In genomic region chr1:26921462-26922200, GRCh38 we compare ENCODE assay signal across 8 cellular contexts. TPM values are rescaled to one million over a fixed set of nuclear protein-coding genes. Genes with fewer than 3 reads are reported as not detected.
DNase-seq lines count a peak whose midpoint lies in the region; ATAC-seq, FAIRE-seq and TF ChIP-seq lines count a peak whose summit lies in the region.

TSS of gene NUDC (plus strand) at chr1:26921743. CDS start at chr1:26921849, 106 bp downstream.

- peak within 1 kb of the TSS; percentile 49 for H2BK120ac ChIP-seq in trophoblast cell (ENCODE audit: insufficient read depth, low read length, poor library complexity)

- H3K4me1 ChIP-seq in adrenal gland (replicated peaks in 1 of 2), result peaks cover 17 to 33% of the 10 kb centered on the region in 2 donors
- peaks cover 5 to 10% of the 10 kb centered on the region in 2 experiments for H3K4me1 ChIP-seq in trophoblast cell (ENCODE audit: control insufficient read depth in 1 of 2, insufficient read depth in 2 of 2, low read length in 2 of 2)
- H3K4me1 ChIP-seq in transverse colon, result peaks cover 8 to 23% (median 20%) of the 10 kb centered on the region in 4 donors

- H3K79me2 ChIP-seq in trophoblast cell (ENCODE audit: control insufficient read depth, insufficient read depth, low read length, poor library complexity), result peaks cover 10% of the 10 kb centered on the region

- intact Hi-C loops in adrenal gland (cut with DNase I), result no loop called here
- intact Hi-C loops in cardiac septum (cut with DNase I), result no loop called here
- intact Hi-C loops in transverse colon (cut with DNase I; ENCODE audit: low total_unique reads), result no loop called here

- peak; percentile 100 for FAIRE-seq in GM12892 (lab: Jason Lieb, UNC)

- peak within 1 kb of the TSS; percentile 81 for H4K12ac ChIP-seq in trophoblast cell (ENCODE audit: low read depth, low read length)

- no peak for TF ChIP-seq EP300 in transverse colon (IDR thresholded peaks at IDR 0.05; ENCODE audit: low read depth)

- peak within 1 kb of the TSS; percentile 81 for H2AFZ ChIP-seq in trophoblast cell (ENCODE audit: insufficient read depth, low read length, poor library complexity)

- H3K27ac ChIP-seq in adrenal gland (peak within 1 kb of the TSS; percentile 29 to 93 (median 88)), trophoblast cell (ENCODE audit: low read depth, low read length) (peak within 1 kb of the TSS; percentile 63), transverse colon (peak within 1 kb of the TSS; percentile 85 to 94 (median 92))

- H3K18ac ChIP-seq in trophoblast cell (ENCODE audit: low read length), result peak within 1 kb of the TSS; percentile 87

- TF ChIP-seq POLR2A in GM12892 (IDR thresholded peaks at IDR 0.05; ENCODE audit: low read depth, low read length) (peak; percentile 95), adrenal gland (IDR thresholded peaks at IDR 0.05) (peak; percentile 78 to 93), transverse colon (IDR thresholded peaks at IDR 0.05) (peak; percentile 86)

- in situ Hi-C loops in transverse colon (cut with MboI; ENCODE audit: low pct_ligation_motif_present in 1 of 4, low pct_unique_long_range_greater_than_20kb in 1 of 4, low sequenced_read_pairs in 3 of 4), result no loop called here

- H3K14ac ChIP-seq in trophoblast cell (ENCODE audit: low read length), result peak within 1 kb of the TSS; percentile 93

- TF ChIP-seq CTCF in adrenal gland (IDR thresholded peaks at IDR 0.05), result no peak
- peak in 1 of 5 experiments; percentile 35 for TF ChIP-seq CTCF in transverse colon (IDR thresholded peaks at IDR 0.05)

- H3K79me1 ChIP-seq in trophoblast cell (ENCODE audit: low read length), result peaks cover 5% of the 10 kb centered on the region

- peak within 1 kb of the TSS; percentile 83 for H4K91ac ChIP-seq in trophoblast cell (ENCODE audit: low read depth, low read length)

- peak; percentile 97 for ATAC-seq in HG02852 (IDR thresholded peaks at IDR 0.05; ENCODE audit: unreplicated experiment)

- DNase-seq in GM12892 (ENCODE audit: insufficient read length), result peak; percentile 93
- peak; percentile 91 for DNase-seq in NCI-H146 (lab: John Stamatoyannopoulos, UW)
- DNase-seq in T-helper 1 cell, result peak; percentile 90 to 97 (median 94)
- peak; percentile 97 to 99 (median 98) for DNase-seq in adrenal gland
- DNase-seq in cardiac septum (ENCODE audit: low spot score), result peak; percentile 100
- DNase-seq in trophoblast cell, result peak; percentile 99
- DNase-seq in transverse colon, result peak; percentile 97

- H3K4me2 ChIP-seq in trophoblast cell (ENCODE audit: low read length), result peak within 1 kb of the TSS; percentile 84

- H3K9me3 ChIP-seq in adrenal gland (replicated peaks in 1 of 3), result no peaks in the 10 kb centered on the region
- H3K9me3 ChIP-seq in trophoblast cell (ENCODE audit: insufficient read depth, low read depth, low read length), result no peaks in the 10 kb centered on the region
- no peaks in the 10 kb centered on the region for H3K9me3 ChIP-seq in transverse colon

- H3K36me3 ChIP-seq in adrenal gland (replicated peaks in 1 of 2), result peaks cover 0 to 29% of the 10 kb centered on the region in 2 donors
- peaks cover 8 to 22% of the 10 kb centered on the region in 2 experiments for H3K36me3 ChIP-seq in trophoblast cell (ENCODE audit: control insufficient read depth in 1 of 2, insufficient read depth in 2 of 2, low read length in 2 of 2)
- peaks cover 0 to 18% (median 8%) of the 10 kb centered on the region in 4 donors for H3K36me3 ChIP-seq in transverse colon

- no peak within 1 kb of the TSS for H3K23ac ChIP-seq in trophoblast cell (ENCODE audit: low read length)

- no peak within 1 kb of the TSS for H2BK12ac ChIP-seq in trophoblast cell (ENCODE audit: low read length)

- 0 to 1% (median 1%) methylated on average over 28 to 74 of the region's 74 CpGs for WGBS in adrenal gland, 4 donors
- WGBS in trophoblast cell (ENCODE audit: extremely low coverage, insufficient coverage, insufficient read length), result no CpG with 5 or more reads among the region's 74 CpGs
- WGBS in transverse colon (ENCODE audit: low coverage in 1 of 2), 2 donors, result 1% methylated on average over 60 of the region's 74 CpGs; no CpG with 5 or more reads in 1 of the 2 donors

- no peaks in the 10 kb centered on the region for H3K27me3 ChIP-seq in adrenal gland
- no peaks in the 10 kb centered on the region for H3K27me3 ChIP-seq in trophoblast cell (ENCODE audit: insufficient read depth, low read length)
- no peaks in the 10 kb centered on the region for H3K27me3 ChIP-seq in transverse colon

- H2AK5ac ChIP-seq in trophoblast cell (ENCODE audit: low read length), result peak within 1 kb of the TSS; percentile 45

- H3K4me3 ChIP-seq in adrenal gland, result peak within 1 kb of the TSS; percentile 20 to 77 (median 60)
- peak within 1 kb of the TSS; percentile 93 for H3K4me3 ChIP-seq in trophoblast cell (ENCODE audit: low read depth, low read length)
- H3K4me3 ChIP-seq in transverse colon, result peak within 1 kb of the TSS; percentile 74 to 98 (median 78)

- peak within 1 kb of the TSS; percentile 33 for H2BK5ac ChIP-seq in trophoblast cell (ENCODE audit: low read depth, low read length, poor library complexity)

- peak within 1 kb of the TSS; percentile 77 for H3K9ac ChIP-seq in trophoblast cell (ENCODE audit: low read length)

- H3K4ac ChIP-seq in trophoblast cell (ENCODE audit: low read depth, low read length), result peak within 1 kb of the TSS; percentile 54

- peak within 1 kb of the TSS; percentile 93 for H4K8ac ChIP-seq in trophoblast cell (ENCODE audit: low read depth, low read length)

RNA-seq across cellular contexts. Expression of gene NUDC, which starts in this region (rescaled TPM):
- 48.0 TPM for polyA plus RNA-seq in GM12892 (2012; ENCODE audit: missing spikeins)
- total RNA-seq in adrenal gland, result 100 to 1,000 TPM in 4 of 8 donors, 10 to 100 TPM in 4; 63.3 to 232 (median 101) TPM
- polyA plus RNA-seq in adrenal gland, result 100 to 1,000 TPM in 1 of 3 donors, 10 to 100 TPM in 2; 66.6 to 257 (median 88.1) TPM
- 55.5 TPM for total RNA-seq in cardiac septum
- polyA plus RNA-seq in trophoblast cell (2013), result 61.4 and 64.4 TPM in 2 replicates
- 10 to 100 TPM; 10.8 to 39.9 (median 27.6) TPM for total RNA-seq in transverse colon

Comparison
In these comparisons a context has a peak if more than half of its experiments do, and no peak if none do; other contexts are left out.
1. Peak in every context shown above with its lines: DNase-seq, ATAC-seq, H3K4me3 ChIP-seq and H3K27ac ChIP-seq.